Comparison of ENCODE assay signal across 13 cellular contexts in genomic region chr17:50170662-50171370, GRCh38. TPM values are rescaled to one million over a fixed set of nuclear protein-coding genes. Genes with fewer than 3 reads are reported as not detected.
DNase-seq lines count a peak whose midpoint lies in the region; ATAC-seq and TF ChIP-seq lines count a peak whose summit lies in the region.
"Had no signal": no experiment of that assay in that cellular context is flagged by ENCODE, and none has a peak within 500 bp of the region (broad histone marks: within the 10 kb centered on the region; RNA-seq: fewer than 3 reads in every experiment).

No MANE protein-coding gene starts in this region.

- no peaks in the 10 kb centered on the region for H3K27me3 Mint-ChIP-seq in chondrocyte (ENCODE audit: low read depth)
- no peaks in the 10 kb centered on the region for H3K27me3 Mint-ChIP-seq in natural killer cell treated with Interleukin-12 subunit alpha and Interleukin-12 subunit beta and Interleukin-15 and Interleukin-18, amount 100 ng/mL, for 72 hours
- H3K27me3 Mint-ChIP-seq: central memory CD8-positive, alpha-beta T cell had no signal

- no peak for TF ChIP-seq CTCF in GM10266 (IDR thresholded peaks at IDR 0.05; ENCODE audit: control insufficient read depth, insufficient read depth, low read depth, missing control alignments)
- TF ChIP-seq CTCF in GM20000 (IDR thresholded peaks at IDR 0.05; ENCODE audit: extremely low read depth, missing control alignments), result no peak
- no peak for TF ChIP-seq CTCF in chondrocyte (IDR thresholded peaks at IDR 0.05)
- no peak for TF ChIP-seq CTCF in body of pancreas (IDR thresholded peaks at IDR 0.05)

- no peak overlapping the region for H3K27ac ChIP-seq in body of pancreas
- H3K27ac ChIP-seq: WERI-Rb-1 had no signal

- DNase-seq in GM10266 (ENCODE audit: extremely low spot score) (peak; percentile 62), GM20000 (ENCODE audit: low spot score) (peak; percentile 67), chondrocyte (ENCODE audit: low spot score) (no peak), ACHN (no peak), HuH-7.5 (ENCODE audit: low spot score) (no peak), body of pancreas (no peak)
- DNase-seq in natural killer cell treated with Interleukin-12 subunit alpha and Interleukin-12 subunit beta and Interleukin-15 and Interleukin-18, amount 100 ng/mL, for 72 hours (ENCODE audit: low spot score), result no peak
- DNase-seq: COR-L47, H7, NCI-H2029 treated with DMSO at 0.1 percent for 48 hours, WERI-Rb-1 had no signal

- H3K9me3 ChIP-seq in body of pancreas, result no peaks in the 10 kb centered on the region

- ATAC-seq in HG03565 (IDR thresholded peaks at IDR 0.05; ENCODE audit: unreplicated experiment) (peak; percentile 66), body of pancreas (no peak)
- no peak for ATAC-seq in natural killer cell treated with Interleukin-12 subunit alpha and Interleukin-12 subunit beta and Interleukin-15 and Interleukin-18, amount 100 ng/mL, for 72 hours

- H3K27me3 ChIP-seq in body of pancreas, result no peaks in the 10 kb centered on the region

- peaks cover 8% of the 10 kb centered on the region for H3K4me1 ChIP-seq in body of pancreas

- H3K36me3 Mint-ChIP-seq in chondrocyte (ENCODE audit: low read depth), result peaks cover 5% of the 10 kb centered on the region
- H3K36me3 Mint-ChIP-seq in natural killer cell treated with Interleukin-12 subunit alpha and Interleukin-12 subunit beta and Interleukin-15 and Interleukin-18, amount 100 ng/mL, for 72 hours, result no peaks in the 10 kb centered on the region

- intact Hi-C loops in body of pancreas (cut with DNase I), result no loop called here

- WGBS in body of pancreas, 2 donors, result 78 to 79% methylated on average over 10 of the region's 10 CpGs

- H3K4me3 Mint-ChIP-seq in chondrocyte (ENCODE audit: unreplicated experiment), result no peak overlapping the region
- H3K4me3 Mint-ChIP-seq in natural killer cell treated with Interleukin-12 subunit alpha and Interleukin-12 subunit beta and Interleukin-15 and Interleukin-18, amount 100 ng/mL, for 72 hours, result no peak overlapping the region
- H3K4me3 Mint-ChIP-seq: central memory CD8-positive, alpha-beta T cell had no signal

- peaks cover 54% of the 10 kb centered on the region for H3K4me1 Mint-ChIP-seq in chondrocyte (ENCODE audit: low read depth)
- H3K4me1 Mint-ChIP-seq in natural killer cell treated with Interleukin-12 subunit alpha and Interleukin-12 subunit beta and Interleukin-15 and Interleukin-18, amount 100 ng/mL, for 72 hours (ENCODE audit: low read depth in 2 of 2), result peaks cover 13 to 14% of the 10 kb centered on the region in 2 donors

- H3K4me3 ChIP-seq in body of pancreas, result no peak overlapping the region

- H3K27ac Mint-ChIP-seq in chondrocyte (ENCODE audit: unreplicated experiment), result peak overlapping the region; percentile 69
- H3K27ac Mint-ChIP-seq in natural killer cell treated with Interleukin-12 subunit alpha and Interleukin-12 subunit beta and Interleukin-15 and Interleukin-18, amount 100 ng/mL, for 72 hours, result no peak overlapping the region

- in situ Hi-C loops in ACHN (cut with HindIII; ENCODE audit: low pct_ligation_motif_present, low pct_unique_long_range_greater_than_20kb, low sequenced_read_pairs), result no loop called here

- H3K36me3 ChIP-seq in body of pancreas (replicated peaks in 1 of 2; ENCODE audit: insufficient read depth in 1 of 2, low read depth in 2 of 2), result no peaks in the 10 kb centered on the region
- H3K36me3 ChIP-seq: WERI-Rb-1 had no signal

- no peaks in the 10 kb centered on the region for H3K9me3 Mint-ChIP-seq in chondrocyte (ENCODE audit: low read depth)
- no peaks in the 10 kb centered on the region for H3K9me3 Mint-ChIP-seq in natural killer cell treated with Interleukin-12 subunit alpha and Interleukin-12 subunit beta and Interleukin-15 and Interleukin-18, amount 100 ng/mL, for 72 hours
- H3K9me3 Mint-ChIP-seq: central memory CD8-positive, alpha-beta T cell had no signal

- no peak for TF ChIP-seq POLR2A in body of pancreas (IDR thresholded peaks at IDR 0.05)

RNA-seq across cellular contexts. Expression of gene SGCA, which starts 5.0 kb away (rescaled TPM):
- total RNA-seq in chondrocyte (0.85 to 5.5 TPM (median 1.3 TPM) in 3 replicates), body of pancreas (1 to 10 TPM in 1 of 2 donors, not detected in 1; 1.3 TPM)
- total RNA-seq in natural killer cell treated with Interleukin-12 subunit alpha and Interleukin-12 subunit beta and Interleukin-15 and Interleukin-18, amount 100 ng/mL, for 72 hours, result under 1 TPM in 1 of 2 donors, not detected in 1; 0.42 TPM

RNA-seq across cellular contexts. Expression of gene PPP1R9B, which starts 20.3 kb away (rescaled TPM):
- total RNA-seq in chondrocyte (75.4 to 84.2 TPM (median 79.3 TPM) in 3 replicates), body of pancreas (10 to 100 TPM; 20.0 to 31.0 TPM)
- total RNA-seq in natural killer cell treated with Interleukin-12 subunit alpha and Interleukin-12 subunit beta and Interleukin-15 and Interleukin-18, amount 100 ng/mL, for 72 hours, result 100 to 1,000 TPM in 1 of 2 donors, 10 to 100 TPM in 1; 96.0 to 110 TPM

RNA-seq across cellular contexts. Expression of gene COL1A1, which starts 30.6 kb away (rescaled TPM):
- 34,852 to 36,120 TPM (median 35,333 TPM) in 3 replicates for total RNA-seq in chondrocyte
- total RNA-seq in natural killer cell treated with Interleukin-12 subunit alpha and Interleukin-12 subunit beta and Interleukin-15 and Interleukin-18, amount 100 ng/mL, for 72 hours, result 1 to 10 TPM in 1 of 2 donors, not detected in 1; 1.7 TPM
- 10 to 100 TPM; 11.2 to 62.3 TPM for total RNA-seq in body of pancreas

RNA-seq across cellular contexts. Expression of gene SAMD14, which starts 40.9 kb away (rescaled TPM):
- 26.0 to 29.4 TPM (median 27.6 TPM) in 3 replicates for total RNA-seq in chondrocyte
- total RNA-seq in natural killer cell treated with Interleukin-12 subunit alpha and Interleukin-12 subunit beta and Interleukin-15 and Interleukin-18, amount 100 ng/mL, for 72 hours, result 1 to 10 TPM; 2.6 to 5.0 TPM
- total RNA-seq in body of pancreas, result not detected

Comparison
In these comparisons a context has a peak if more than half of its experiments do, and no peak if none do; other contexts are left out.
1. DNase-seq: peak in GM10266 (single experiment) and GM20000 (single experiment); none in chondrocyte (single experiment), ACHN (single experiment), natural killer cell treated with Interleukin-12 subunit alpha and Interleukin-12 subunit beta and Interleukin-15 and Interleukin-18, amount 100 ng/mL, for 72 hours (single experiment), HuH-7.5 (single experiment) and body of pancreas (0 of 4).
2. RNA of gene COL1A1, which starts 30.6 kb away (total RNA-seq): 34,852 to 36,120 TPM in chondrocyte; 11.2 to 62.3 TPM in body of pancreas and 1.7 TPM in natural killer cell treated with Interleukin-12 subunit alpha and Interleukin-12 subunit beta and Interleukin-15 and Interleukin-18, amount 100 ng/mL, for 72 hours; every median in the first group is over 100 times any median in the second.